Comparison of ENCODE assay signal across 18 cellular contexts in the genomic region with DNA sequence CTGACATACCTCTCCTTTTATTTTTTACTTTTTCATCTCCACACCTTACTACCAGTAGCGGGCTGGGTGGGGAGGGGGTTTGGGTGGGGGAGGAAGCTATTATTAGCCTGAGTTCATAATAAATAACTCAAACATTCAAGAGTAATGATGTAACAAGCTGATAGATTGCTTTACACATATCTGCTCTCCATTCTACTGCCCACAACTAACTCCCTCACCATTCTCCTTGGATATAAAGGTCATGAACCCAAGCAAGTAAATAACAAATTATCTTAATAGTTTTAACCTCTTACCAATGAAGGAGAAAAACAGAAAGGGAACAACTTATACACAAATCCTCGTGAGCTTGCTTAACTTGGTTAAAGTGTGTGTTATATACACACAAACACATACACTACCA. TPM values are rescaled to one million over a fixed set of nuclear protein-coding genes. Genes with fewer than 3 reads are reported as not detected.
DNase-seq lines count a peak whose midpoint lies in the region; ATAC-seq, FAIRE-seq and TF ChIP-seq lines count a peak whose summit lies in the region.
"Had no signal": no experiment of that assay in that cellular context is flagged by ENCODE, and none has a peak within 500 bp of the region (broad histone marks: within the 10 kb centered on the region; RNA-seq: fewer than 3 reads in every experiment).

No MANE protein-coding gene starts in this region.

- no peak overlapping the region for H2AFZ ChIP-seq in K562 (ENCODE audit: low read depth, low read length)
- H2AFZ ChIP-seq in parathyroid adenoma = no peak overlapping the region

- no peak for TF ChIP-seq POLR2A in K562 (conservative IDR thresholded peaks at IDR 0.05)

- H3K9ac ChIP-seq in K562 (ENCODE audit: insufficient read depth in 1 of 2, low read depth in 2 of 2, low read length in 2 of 2) = no peak overlapping the region
- H3K9ac ChIP-seq in parathyroid adenoma = no peak overlapping the region

- no peak for FAIRE-seq in K562 (lab: Jason Lieb, UNC)
- FAIRE-seq: A549, D721Med had no signal

- no peak for TF ChIP-seq EP300 in K562 (IDR thresholded peaks at IDR 0.05; ENCODE audit: low read length)

- CTCF ChIA-PET in K562 (lab: Yijun Ruan, JAX; ENCODE audit: low intra/inter-chr PET ratio) = no interaction called here

- no peaks in the 10 kb centered on the region for H3K4me1 ChIP-seq in K562 (replicated peaks in 1 of 2; ENCODE audit: control insufficient read depth in 2 of 2, insufficient read depth in 2 of 2, low read length in 2 of 2)
- H3K4me1 ChIP-seq in parathyroid adenoma = peaks cover 12% of the 10 kb centered on the region
- H3K4me1 ChIP-seq: A549, Peyer's patch, SJSA1 had no signal

- ATAC-seq in left ventricle myocardium superior = peak; percentile 40
- peak; percentile 46; the same call in 1 of the 3 replicates for ATAC-seq in K562
- no peak for ATAC-seq in GM21717 (IDR thresholded peaks at IDR 0.05; ENCODE audit: unreplicated experiment)
- ATAC-seq: A549 had no signal

- H3K79me2 ChIP-seq in K562 (ENCODE audit: control insufficient read depth, insufficient read depth, low read length) = no peaks in the 10 kb centered on the region
- H3K79me2 ChIP-seq in parathyroid adenoma = peaks cover 5% of the 10 kb centered on the region

- no peak for DNase-seq in left ventricle myocardium superior
- DNase-seq in cardiac septum (ENCODE audit: low spot score) = no peak
- DNase-seq in K562 (ENCODE audit: extremely low read depth in 1 of 4, low spot score in 3 of 4) = no peak
- DNase-seq in stimulated activated CD4-positive, alpha-beta T cell treated with anti-CD3 and anti-CD28 coated beads, Interleukin-2, amount 100 ng/mL, for 24 hours = no peak
- no peak for DNase-seq in SK-N-DZ (ENCODE audit: low spot score)
- DNase-seq: EL, Kasumi-1, NCI-H1694, NCI-H2081, NCI-H2171, NCI-H524 treated with DMSO at 0.1 percent for 48 hours, NCI-H82, Peyer's patch had no signal

- H3K9me3 ChIP-seq in K562 (replicated peaks; ENCODE audit: control insufficient read depth, insufficient read depth, low read depth, low read length) = no peaks in the 10 kb centered on the region
- H3K9me3 ChIP-seq in parathyroid adenoma (ENCODE audit: control insufficient read depth, low read length) = no peaks in the 10 kb centered on the region
- H3K9me3 ChIP-seq: A549, Peyer's patch, SJSA1 had no signal

- no TSS peak for BruUV-seq in K562 (replicated peaks; lab: Mats Ljungman, UMichigan)

- H3K4me3 ChIP-seq in K562 (no peak overlapping the region), parathyroid adenoma (ENCODE audit: low read depth, low read length) (no peak overlapping the region)
- H3K4me3 ChIP-seq: A549, Peyer's patch, SJSA1 had no signal

- H3K27ac ChIP-seq in K562 (ENCODE audit: extremely low read depth, low read depth, low read length) (no peak overlapping the region), parathyroid adenoma (peak overlapping the region; percentile 74)
- H3K27ac ChIP-seq: A549, Peyer's patch, SJSA1 had no signal

- 19% methylated on average over 2 of the region's 2 CpGs for WGBS in K562 (ENCODE audit: insufficient coverage, low coverage, missing lambda C conversion rate)

- no peak for TF ChIP-seq CTCF in K562 (IDR thresholded peaks at IDR 0.05 in 2 of 3, conservative IDR thresholded peaks at IDR 0.05 in 1 of 3; ENCODE audit: insufficient read depth in 2 of 3, low read depth in 1 of 3, low read length in 3 of 3)
- no peak for TF ChIP-seq CTCF in parathyroid adenoma (IDR thresholded peaks at IDR 0.05)

- intact Hi-C loops in left ventricle myocardium superior (cut with micrococcal nuclease) = no loop called here
- intact Hi-C loops in cardiac septum (cut with DNase I) = no loop called here
- intact Hi-C loops in K562 (cut with micrococcal nuclease) = no loop called here

- H3K27me3 ChIP-seq in K562 (ENCODE audit: control insufficient read depth in 2 of 2, insufficient read depth in 2 of 2, low read length in 2 of 2) = no peaks in the 10 kb centered on the region
- H3K27me3 ChIP-seq in parathyroid adenoma (ENCODE audit: control insufficient read depth, insufficient read depth, low read length) = no peaks in the 10 kb centered on the region
- H3K27me3 ChIP-seq: Peyer's patch, SJSA1 had no signal

- POLR2A ChIA-PET in K562 (lab: Yijun Ruan, JAX) = interaction anchor here (0.9 to 1.5 kb wide), 2 partner anchors 11 to 15 kb away, joined by 3 to 4 read pairs; partner anchors contain the start of gene FBXL17

- no peaks in the 10 kb centered on the region for H3K9me1 ChIP-seq in K562 (ENCODE audit: control insufficient read depth, insufficient read depth, low read length)

- in situ Hi-C loops in K562 (cut with MboI) = no loop called here

- H3K36me3 ChIP-seq in K562 (ENCODE audit: control insufficient read depth, insufficient read depth, low read length) = no peaks in the 10 kb centered on the region
- no peaks in the 10 kb centered on the region for H3K36me3 ChIP-seq in parathyroid adenoma (ENCODE audit: control insufficient read depth, insufficient read depth, low read length)
- H3K36me3 ChIP-seq: SJSA1 had no signal

- TF ChIP-seq RAD21 in K562 (CRISPR knock-in tag; conservative IDR thresholded peaks at IDR 0.05 in 1 of 2, IDR thresholded peaks at IDR 0.05 in 1 of 2) = no peak

- H4K20me1 ChIP-seq in K562 (replicated peaks; ENCODE audit: control insufficient read depth, insufficient read depth, low read length) = no peaks in the 10 kb centered on the region

- H3K4me2 ChIP-seq in K562 (ENCODE audit: insufficient read depth, low read length) = no peak overlapping the region
- H3K4me2 ChIP-seq in parathyroid adenoma (ENCODE audit: low read length) = no peak overlapping the region
- H3K4me2 ChIP-seq: A549 had no signal

TF ChIP-seq in K562, 482 proteins besides CTCF, POLR2A, EP300 and RAD21:
- no peak for TF ChIP-seq NR2C1 (IDR thresholded peaks at IDR 0.05)
- peak; percentile 46; the same call in 1 of the 2 replicates for TF ChIP-seq NR2C1 (tag; IDR thresholded peaks at IDR 0.05)
- no peak for TF ChIP-seq ZNF384 (IDR thresholded peaks at IDR 0.05; ENCODE audit: low read depth, low read length)
- TF ChIP-seq MEF2A (IDR thresholded peaks at IDR 0.05; ENCODE audit: control insufficient read depth, low read depth, low read length) = no peak
- no peak for TF ChIP-seq HLTF (IDR thresholded peaks at IDR 0.05)
- TF ChIP-seq ZNF583 (CRISPR knock-in tag; IDR thresholded peaks at IDR 0.05) = no peak
- TF ChIP-seq DPF2 (IDR thresholded peaks at IDR 0.05) = no peak
- TF ChIP-seq ZNF324 (CRISPR knock-in tag; IDR thresholded peaks at IDR 0.05) = no peak
- no peak for TF ChIP-seq SMAD1 (IDR thresholded peaks at IDR 0.05; ENCODE audit: low read depth, low read length, partially characterized antibody)

RNA-seq across cellular contexts. Expression of gene FBXL17, which starts 15.4 kb away (rescaled TPM):
- total RNA-seq in left ventricle myocardium superior (45.1 TPM), cardiac septum (27.3 TPM), K562 (2014; rRNA removed) (1.8 and 2.2 TPM in 2 replicates), K562 (2014; rRNA removed; fragmentation: Illumina TruSeq; extraction: Trizol) (4.1 and 5.2 TPM in 2 replicates), K562 (2015; rRNA removed; fragmentation: Illumina TruSeq; extraction: Trizol) (5.0 and 5.4 TPM in 2 replicates), K562 (2021) (3.0 and 3.1 TPM in 2 replicates)
- total RNA-seq in K562 (2011; cell fraction: chromatin; rRNA removed; ENCODE audit: low replicate concordance) = 5.1 and 5.3 TPM in 2 replicates
- total RNA-seq in K562 (2011; cell fraction: nucleolus; rRNA removed) = 4.3 and 4.8 TPM in 2 replicates
- total RNA-seq in K562 (2011; cell fraction: nucleoplasm; rRNA removed) = 3.3 and 4.2 TPM in 2 replicates
- polyA plus RNA-seq in K562 (2011; rRNA removed) (0.87 and 1.3 TPM in 2 replicates), K562 (2014; fragmentation: Illumina TruSeq; extraction: Trizol) (2.0 and 2.1 TPM in 2 replicates), K562 (2014; fragmentation: Nextera tagmentation; extraction: Ambion mirVana) (under 1 TPM; 0.32 to 0.48 TPM), K562 (2014; rRNA removed) (1.2 and 2.5 TPM in 2 replicates)
- polyA plus RNA-seq in K562 (2011; cell fraction: cytosol; rRNA removed) = 0.40 and 0.54 TPM in 2 replicates
- polyA plus RNA-seq in K562 (2011; cell fraction: nucleus; rRNA removed) = 1.4 and 2.2 TPM in 2 replicates
- polyA plus RNA-seq in K562 (2012) = 5.0 and 6.3 TPM in 2 replicates
- 1.3 and 4.4 TPM in 2 replicates for polyA minus RNA-seq in K562 (2011; rRNA and poly(A)+ RNA removed)
- polyA minus RNA-seq in K562 (2011; cell fraction: cytosol; rRNA and poly(A)+ RNA removed) = 0.55 and 1.3 TPM in 2 replicates
- polyA minus RNA-seq in K562 (2011; cell fraction: nucleus; rRNA and poly(A)+ RNA removed) = 4.8 and 7.8 TPM in 2 replicates
- 15.3 and 18.0 TPM in 2 replicates for polyA plus RNA-seq in SK-N-DZ (2014; cell fraction: cytosol; rRNA removed)
- polyA plus RNA-seq in SK-N-DZ (2014; cell fraction: nucleus; rRNA removed) = 2.9 and 10.5 TPM in 2 replicates
